In genomic region chr12:19129121-19129485, GRCh38 we compare ENCODE assay signal across 8 cellular contexts. TPM values are rescaled to one million over a fixed set of nuclear protein-coding genes. Genes with fewer than 3 reads are reported as not detected.
A peak's percentile ranks its signal among the peaks of the same experiment; 100 is the strongest.
DNase-seq lines count a peak whose midpoint lies in the region; ATAC-seq and TF ChIP-seq lines count a peak whose summit lies in the region.

No MANE protein-coding gene starts in this region.

- H3K79me2 ChIP-seq in Loucy (ENCODE audit: insufficient read depth, low read length), result 0 out of 2 replicates have a peak, but pooled peaks cover 3% of the 10 kb centered on the region

- peaks cover 10% of the 10 kb centered on the region for H3K4me1 ChIP-seq in Loucy (ENCODE audit: insufficient read depth, low read length, poor library complexity, severe bottlenecking)

- ATAC-seq in GM21529 (IDR thresholded peaks at IDR 0.05; ENCODE audit: unreplicated experiment) (no peak), HG02970 (IDR thresholded peaks at IDR 0.05; ENCODE audit: low FRiP score, unreplicated experiment) (no peak), HG03039 (IDR thresholded peaks at IDR 0.05; ENCODE audit: unreplicated experiment) (no peak)

- intact Hi-C loops in CD14-positive monocyte (cut with micrococcal nuclease), result no loop called here
- intact Hi-C loops in dorsolateral prefrontal cortex (cut with DNase I), result loop anchor here in 1 of 2 donors (5.0 kb wide), 1 partner anchor 53 kb away; no protein-coding TSS in a partner anchor

- H3F3A ChIP-seq in Loucy (ENCODE audit: low read depth), result no peaks in the 10 kb centered on the region

- no peak overlapping the region for H2AFZ ChIP-seq in Loucy (ENCODE audit: low read length)

- peak overlapping the region; percentile 10 for H3K4me2 ChIP-seq in Loucy (ENCODE audit: low read depth, low read length, poor library complexity, severe bottlenecking)

- TF ChIP-seq CTCF in CD14-positive monocyte (IDR thresholded peaks at IDR 0.05), result no peak
- no peak for TF ChIP-seq CTCF in Loucy (conservative IDR thresholded peaks at IDR 0.05; ENCODE audit: low read length)
- TF ChIP-seq CTCF in dorsolateral prefrontal cortex (IDR thresholded peaks at IDR 0.05 in 54 of 56, conservative IDR thresholded peaks at IDR 0.05 in 2 of 56; ENCODE audit: low read depth in 1 of 56, partially characterized antibody in 56 of 56), result no peak
- TF ChIP-seq CTCF in nephron (IDR thresholded peaks at IDR 0.05; ENCODE audit: unreplicated experiment in 3 of 3), result no peak

- H3K9me3 ChIP-seq in Loucy (ENCODE audit: insufficient read depth, low read depth, low read length), result no peaks in the 10 kb centered on the region; the same call in 1 of the 2 replicates

- H3K9me2 ChIP-seq in Loucy (replicated peaks; ENCODE audit: low read depth, low read length), result no peaks in the 10 kb centered on the region

- peak overlapping the region; percentile 46 for H3K4me3 ChIP-seq in Loucy (ENCODE audit: low read length, poor library complexity, severe bottlenecking)
- H3K4me3 ChIP-seq in dorsolateral prefrontal cortex, result peak overlapping the region in 58 of 59 donors; percentile 2 to 96 (median 48)

- H3K4me3 Mint-ChIP-seq in CD14-positive monocyte (peak overlapping the region; percentile 71 to 79), nephron (peak overlapping the region; percentile 83 to 88 (median 84))

- H3K9ac ChIP-seq in Loucy (ENCODE audit: low read depth, low read length, poor library complexity, severe bottlenecking), result no peak overlapping the region

- H3K9me3 Mint-ChIP-seq in CD14-positive monocyte (peaks cover 0 to 18% (median 11%) of the 10 kb centered on the region in 7 donors), nephron (peaks cover 24% of the 10 kb centered on the region)

- H3K27me3 ChIP-seq in Loucy (ENCODE audit: insufficient read depth, low read length, poor library complexity, severe bottlenecking) (no peaks in the 10 kb centered on the region), dorsolateral prefrontal cortex (no peaks in the 10 kb centered on the region)

- H3K4me1 Mint-ChIP-seq in CD14-positive monocyte (peaks cover 16% of the 10 kb centered on the region), nephron (peaks cover 23% of the 10 kb centered on the region)

- peak overlapping the region in 58 of 59 donors; percentile 33 to 98 (median 84) for H3K27ac ChIP-seq in dorsolateral prefrontal cortex

- no peaks in the 10 kb centered on the region for H3K36me3 ChIP-seq in Loucy (ENCODE audit: insufficient read depth, low read length)

- no peaks in the 10 kb centered on the region for H4K20me1 ChIP-seq in Loucy (ENCODE audit: insufficient read depth, low read length, poor library complexity, severe bottlenecking)

- H3K27me3 Mint-ChIP-seq in CD14-positive monocyte (ENCODE audit: low read depth in 3 of 3) (peaks cover 6 to 24% (median 7%) of the 10 kb centered on the region in 3 donors), nephron (ENCODE audit: low read depth) (no peaks in the 10 kb centered on the region)

- H3K27ac Mint-ChIP-seq in CD14-positive monocyte (peak overlapping the region in 1 of 7 donors; percentile 21), nephron (peak overlapping the region; percentile 91 to 98 (median 92))

- DNase-seq in CD14-positive monocyte (ENCODE audit: low spot score) (no peak), dorsolateral prefrontal cortex (no peak), 8988T (no peak)

- H3K36me3 Mint-ChIP-seq in CD14-positive monocyte (peaks cover 2 to 4% of the 10 kb centered on the region in 2 donors), nephron (ENCODE audit: low read depth) (peaks cover 41% of the 10 kb centered on the region)

RNA-seq across cellular contexts. Expression of gene PLEKHA5, which starts 0.4 kb away (rescaled TPM):
- polyA plus RNA-seq in CD14-positive monocyte, result under 1 TPM; 0.35 to 0.41 TPM
- 100 to 1,000 TPM in 83 of 120 experiments, 10 to 100 TPM in 37; 56.6 to 158 (median 109) TPM for total RNA-seq in dorsolateral prefrontal cortex
